Comparison of ENCODE assay signal across 18 cellular contexts in the genomic region with DNA sequence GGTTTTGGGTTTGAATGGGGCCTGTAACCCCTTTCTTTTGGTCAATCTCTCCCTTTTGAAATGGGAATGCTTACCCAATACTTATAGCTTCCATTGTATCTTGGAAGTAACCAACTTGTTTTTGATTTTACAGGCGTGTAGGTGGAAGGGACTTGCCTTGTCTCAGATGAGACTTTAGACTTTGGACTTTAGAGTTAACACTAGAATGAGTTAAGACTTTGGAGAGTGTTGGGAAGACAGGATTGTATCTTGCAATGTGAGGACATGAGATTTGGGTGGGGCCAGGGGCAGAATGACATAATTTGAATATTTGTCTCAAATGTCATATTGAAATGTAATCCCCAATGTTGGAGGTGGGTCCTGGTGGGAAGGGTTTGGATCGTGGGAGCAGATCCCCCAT.
DNase-seq lines count a peak whose midpoint lies in the region; ATAC-seq, FAIRE-seq and TF ChIP-seq lines count a peak whose summit lies in the region.
"Had no signal": no experiment of that assay in that cellular context is flagged by ENCODE, and none has a peak within 500 bp of the region (broad histone marks: within the 10 kb centered on the region; RNA-seq: fewer than 3 reads in every experiment).

No MANE protein-coding gene starts in this region.

- H3K27ac ChIP-seq in hepatocyte: peak overlapping the region; percentile 15
- H3K27ac ChIP-seq in pancreas: no peak overlapping the region
- H3K27ac ChIP-seq: A549; BLaER1 treated with 17β-estradiol and CSF1 and Interleukin-3, amounts not matched to agents 10 nM and 100 nM; C4-2B had no signal

- DNase-seq in hepatocyte (ENCODE audit: low spot score): no peak
- DNase-seq in mucosa of descending colon: no peak
- DNase-seq in pancreas: no peak
- DNase-seq in putamen (ENCODE audit: low spot score): no peak
- DNase-seq in iPS-NIHi11 (ENCODE audit: low spot score): no peak
- DNase-seq: AML-193; Caco-2; Calu3; CD4-positive, alpha-beta T cell; CD8-positive, alpha-beta T cell; DMS79 treated with DMSO at 0.1 percent for 48 hours; GF-D8 had no signal

- H3K4me3 ChIP-seq in hepatocyte (no peak overlapping the region), mucosa of descending colon (no peak overlapping the region), pancreas (no peak overlapping the region)
- H3K4me3 ChIP-seq: A549; BLaER1 treated with 17β-estradiol and CSF1 and Interleukin-3, amounts not matched to agents 10 nM and 100 nM had no signal

- H3K4me1 ChIP-seq in hepatocyte (ENCODE audit: insufficient read depth): peaks cover 7% of the 10 kb centered on the region
- peaks cover 4% of the 10 kb centered on the region for H3K4me1 ChIP-seq in mucosa of descending colon (ENCODE audit: low read depth)
- no peaks in the 10 kb centered on the region for H3K4me1 ChIP-seq in pancreas
- H3K4me1 ChIP-seq: A549 had no signal

- H3K27me3 ChIP-seq in hepatocyte (no peaks in the 10 kb centered on the region), pancreas (no peaks in the 10 kb centered on the region)
- H3K27me3 ChIP-seq: BLaER1 treated with 17β-estradiol and CSF1 and Interleukin-3, amounts not matched to agents 10 nM and 100 nM had no signal

- H3K4me2 ChIP-seq in hepatocyte: no peak overlapping the region
- H3K4me2 ChIP-seq: A549; BLaER1 treated with 17β-estradiol and CSF1 and Interleukin-3, amounts not matched to agents 10 nM and 100 nM had no signal

- H3K36me3 ChIP-seq in hepatocyte (replicated peaks; ENCODE audit: insufficient read depth, low read depth) (no peaks in the 10 kb centered on the region), mucosa of descending colon (ENCODE audit: low read depth) (no peaks in the 10 kb centered on the region), pancreas (no peaks in the 10 kb centered on the region)
- H3K36me3 ChIP-seq: BLaER1 treated with 17β-estradiol and CSF1 and Interleukin-3, amounts not matched to agents 10 nM and 100 nM had no signal

- ATAC-seq in mucosa of descending colon (peak; percentile 56), pancreas (no peak)
- ATAC-seq: A549; CD8-positive, alpha-beta T cell had no signal

- intact Hi-C loops in mucosa of descending colon (cut with DNase I, micrococcal nuclease): no loop called here
- intact Hi-C loops in pancreas (cut with DNase I): no loop called here

- no peak overlapping the region for H2AFZ ChIP-seq in hepatocyte

- H4K20me1 ChIP-seq in hepatocyte (ENCODE audit: insufficient read depth, poor library complexity, severe bottlenecking): no peaks in the 10 kb centered on the region
- H4K20me1 ChIP-seq: BLaER1 treated with 17β-estradiol and CSF1 and Interleukin-3, amounts not matched to agents 10 nM and 100 nM had no signal

- H3K9me2 ChIP-seq in hepatocyte (replicated peaks; ENCODE audit: insufficient read depth): no peaks in the 10 kb centered on the region

- TF ChIP-seq CTCF in hepatocyte (IDR thresholded peaks at IDR 0.05; ENCODE audit: poor library complexity) (no peak), mucosa of descending colon (IDR thresholded peaks at IDR 0.05) (no peak), pancreas (IDR thresholded peaks at IDR 0.05) (no peak)

- 73% methylated on average over 2 of the region's 2 CpGs for WGBS in hepatocyte (ENCODE audit: low lambda C conversion rate, missing lambda C conversion rate)
- WGBS in pancreas, 2 donors: 67 to 72% methylated on average over 2 of the region's 2 CpGs

- H3K9me3 ChIP-seq in hepatocyte (ENCODE audit: low read depth): no peaks in the 10 kb centered on the region
- no peaks in the 10 kb centered on the region for H3K9me3 ChIP-seq in mucosa of descending colon
- H3K9me3 ChIP-seq in pancreas: no peaks in the 10 kb centered on the region
- H3K9me3 ChIP-seq: A549 had no signal

- no peak for FAIRE-seq in pancreas (lab: Jason Lieb, UNC)
- FAIRE-seq: A549, D721Med, G401.6, GM12891 had no signal

- no peaks in the 10 kb centered on the region for H3K79me2 ChIP-seq in hepatocyte
